29 cellular contexts compared by ENCODE assay signal in the genomic region with DNA sequence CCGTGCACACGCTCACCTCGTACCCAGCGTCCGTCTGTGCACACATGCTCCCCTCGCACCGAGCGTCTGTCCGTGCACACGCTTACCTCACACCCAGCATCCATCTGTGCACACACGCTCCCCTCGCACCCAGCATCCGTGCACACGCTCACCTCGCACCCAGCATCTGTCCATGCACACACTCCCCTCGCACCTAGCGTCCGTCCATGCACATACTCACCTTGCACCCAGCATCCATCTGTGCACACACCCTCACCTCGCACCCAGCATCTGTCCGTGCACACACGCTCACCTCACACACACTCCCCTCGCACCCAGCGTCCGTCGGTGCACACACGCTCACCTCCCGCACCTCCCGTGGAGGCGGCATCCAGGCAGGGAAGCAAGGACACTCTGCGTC. TPM values are rescaled to one million over a fixed set of nuclear protein-coding genes. Genes with fewer than 3 reads are reported as not detected.
DNase-seq lines count a peak whose midpoint lies in the region; ATAC-seq and TF ChIP-seq lines count a peak whose summit lies in the region.
"Had no signal": no experiment of that assay in that cellular context is flagged by ENCODE, and none has a peak within 500 bp of the region (broad histone marks: within the 10 kb centered on the region; RNA-seq: fewer than 3 reads in every experiment).

No MANE protein-coding gene starts in this region.

- no peak overlapping the region for H2AFZ ChIP-seq in neural progenitor cell (replicated peaks)
- H2AFZ ChIP-seq in PC-3 (ENCODE audit: low read length): no peak overlapping the region
- H2AFZ ChIP-seq: parathyroid adenoma had no signal

- H3K79me2 ChIP-seq in neural progenitor cell (ENCODE audit: low read depth): no peaks in the 10 kb centered on the region
- no peaks in the 10 kb centered on the region for H3K79me2 ChIP-seq in PC-3 (ENCODE audit: low read length)
- H3K79me2 ChIP-seq: parathyroid adenoma had no signal

- no peaks in the 10 kb centered on the region for H3K36me3 Mint-ChIP-seq in neural progenitor cell
- H3K36me3 Mint-ChIP-seq: activated naive CD8-positive, alpha-beta T cell; CD8-positive, alpha-beta T cell had no signal

- H3K9me3 ChIP-seq in right atrium auricular region: peaks cover 0 to 5% of the 10 kb centered on the region in 2 donors
- H3K9me3 ChIP-seq in neural progenitor cell (ENCODE audit: low read depth): peaks cover 6% of the 10 kb centered on the region
- no peaks in the 10 kb centered on the region for H3K9me3 ChIP-seq in upper lobe of right lung
- H3K9me3 ChIP-seq in PC-3 (ENCODE audit: low read length): no peaks in the 10 kb centered on the region
- H3K9me3 ChIP-seq: HAP-1, SJSA1, thoracic aorta had no signal

- DNase-seq in Right ventricle myocardium inferior (ENCODE audit: missing footprints): peak; percentile 45
- no peak for DNase-seq in right atrium auricular region (ENCODE audit: low spot score)
- peak; percentile 10 for DNase-seq in left cardiac atrium
- no peak for DNase-seq in neural progenitor cell (ENCODE audit: low spot score)
- peak; percentile 43 for DNase-seq in upper lobe of right lung
- no peak for DNase-seq in PC-3
- no peak for DNase-seq in head of caudate nucleus
- DNase-seq: activated CD4-positive, alpha-beta T cell treated with anti-CD3 and anti-CD28 coated beads, Interleukin-2, amount 50 U/mL, for 4 hours; activated CD4-positive, CD25-positive, alpha-beta regulatory T cell; AML-193; anterior cingulate cortex; CD8-positive, alpha-beta T cell; DMS 273 treated with DMSO at 0.1 percent for 48 hours; effector memory CD4-positive, alpha-beta T cell; EL; erythroblast; KBM-7; NCI-H1105; NCI-H187 treated with DMSO at 0.1 percent for 48 hours; NCI-H526 treated with DMSO at 0.1 percent for 48 hours; stimulated activated naive CD8-positive, alpha-beta T cell treated with anti-CD3 and anti-CD28 coated beads, Interleukin-15, Interleukin-2, amounts not matched to agents 100 U/mL and 50 U/mL, for 24 hours had no signal

- no peak overlapping the region for H3K27ac Mint-ChIP-seq in neural progenitor cell
- H3K27ac Mint-ChIP-seq: activated naive CD8-positive, alpha-beta T cell; activated T-helper 1 cell treated with anti-CD3 and anti-CD28 coated beads, Interleukin-12 subunit alpha, Interleukin-12 subunit beta, Interleukin-2, Interleukin-4 antibody, amounts not matched to agents 30 ng/mL and 10 ng/mL and 1 ng/mL, durations not matched to agents 14 hours and 24 hours and 36 hours; CD8-positive, alpha-beta T cell had no signal

- intact Hi-C loops in Right ventricle myocardium inferior (cut with DNase I): no loop called here
- intact Hi-C loops in left cardiac atrium (cut with DNase I): no loop called here
- intact Hi-C loops in upper lobe of right lung (cut with DNase I): no loop called here
- intact Hi-C loops in PC-3 (cut with micrococcal nuclease): no loop called here
- intact Hi-C loops in head of caudate nucleus (cut with DNase I): no loop called here

- H4K20me1 ChIP-seq in neural progenitor cell (ENCODE audit: low read depth): peaks cover 4% of the 10 kb centered on the region
- H4K20me1 ChIP-seq in PC-3 (ENCODE audit: low read length): no peaks in the 10 kb centered on the region

- H3K9ac ChIP-seq in neural progenitor cell: no peak overlapping the region
- H3K9ac ChIP-seq in PC-3 (ENCODE audit: low read length): no peak overlapping the region
- H3K9ac ChIP-seq: parathyroid adenoma had no signal

- H3K9me3 Mint-ChIP-seq in neural progenitor cell: peaks cover 15% of the 10 kb centered on the region
- H3K9me3 Mint-ChIP-seq: CD8-positive, alpha-beta T cell had no signal

- no peaks in the 10 kb centered on the region for H3K9me2 ChIP-seq in PC-3 (replicated peaks; ENCODE audit: low read length)

- H3K4me2 ChIP-seq in neural progenitor cell: no peak overlapping the region
- no peak overlapping the region for H3K4me2 ChIP-seq in PC-3 (ENCODE audit: low read length)

- no peaks in the 10 kb centered on the region for H3K4me1 ChIP-seq in right atrium auricular region
- peaks cover 25% of the 10 kb centered on the region for H3K4me1 ChIP-seq in neural progenitor cell
- H3K4me1 ChIP-seq in upper lobe of right lung: no peaks in the 10 kb centered on the region
- H3K4me1 ChIP-seq in PC-3 (ENCODE audit: insufficient read depth, low read length): peaks cover 13% of the 10 kb centered on the region; the same call in 1 of the 2 replicates
- H3K4me1 ChIP-seq: parathyroid adenoma had no signal

- ATAC-seq in Right ventricle myocardium inferior: no peak
- no peak for ATAC-seq in left cardiac atrium
- no peak for ATAC-seq in upper lobe of right lung
- no peak for ATAC-seq in GM21528 (IDR thresholded peaks at IDR 0.05; ENCODE audit: low FRiP score, unreplicated experiment)
- no peak for ATAC-seq in PC-3
- ATAC-seq: CD8-positive, alpha-beta T cell; stimulated activated naive CD8-positive, alpha-beta T cell treated with anti-CD3 and anti-CD28 coated beads, Interleukin-15, Interleukin-2, amounts not matched to agents 100 U/mL and 50 U/mL, for 24 hours had no signal

- H3K27ac ChIP-seq in right atrium auricular region (no peak overlapping the region), neural progenitor cell (no peak overlapping the region), upper lobe of right lung (no peak overlapping the region), PC-3 (ENCODE audit: low read length) (no peak overlapping the region)
- H3K27ac ChIP-seq: coronary artery, parathyroid adenoma, SJSA1, thoracic aorta had no signal

- H3K36me3 ChIP-seq in right atrium auricular region (no peaks in the 10 kb centered on the region), neural progenitor cell (no peaks in the 10 kb centered on the region), upper lobe of right lung (no peaks in the 10 kb centered on the region), PC-3 (ENCODE audit: low read depth, low read length) (no peaks in the 10 kb centered on the region)
- H3K36me3 ChIP-seq: HAP-1, SJSA1, thoracic aorta had no signal

- POLR2A ChIA-PET in PC-3 (lab: Charles Lee; ENCODE audit: unreplicated experiment): no interaction called here

- BruUV-seq in PC-3 (replicated peaks; lab: Mats Ljungman, UMichigan): no TSS peak

- H3K27me3 Mint-ChIP-seq in neural progenitor cell (ENCODE audit: insufficient read depth, low read depth): peaks cover 25% of the 10 kb centered on the region

- H3K4me3 ChIP-seq in right atrium auricular region: no peak overlapping the region
- H3K4me3 ChIP-seq in neural progenitor cell: no peak overlapping the region
- H3K4me3 ChIP-seq in upper lobe of right lung: no peak overlapping the region
- no peak overlapping the region for H3K4me3 ChIP-seq in PC-3 (ENCODE audit: low read length)
- H3K4me3 ChIP-seq: coronary artery, HAP-1, SJSA1, thoracic aorta had no signal

- CTCF ChIA-PET in PC-3 (lab: Charles Lee): no interaction called here

- peaks cover 11% of the 10 kb centered on the region for H3F3A ChIP-seq in neural progenitor cell (ENCODE audit: low read depth)
- no peaks in the 10 kb centered on the region for H3F3A ChIP-seq in PC-3 (ENCODE audit: low read length, unreplicated experiment)

- H3K27me3 ChIP-seq in right atrium auricular region (no peaks in the 10 kb centered on the region), neural progenitor cell (no peaks in the 10 kb centered on the region), upper lobe of right lung (no peaks in the 10 kb centered on the region), PC-3 (ENCODE audit: low read length) (no peaks in the 10 kb centered on the region)
- H3K27me3 ChIP-seq: SJSA1 had no signal

- TF ChIP-seq CTCF in right atrium auricular region (IDR thresholded peaks at IDR 0.05): no peak
- TF ChIP-seq CTCF in neural progenitor cell (IDR thresholded peaks at IDR 0.05): no peak
- no peak for TF ChIP-seq CTCF in upper lobe of right lung (IDR thresholded peaks at IDR 0.05)
- no peak for TF ChIP-seq CTCF in PC-3 (conservative IDR thresholded peaks at IDR 0.05; ENCODE audit: low read depth, low read length)

- H3K4me3 Mint-ChIP-seq in neural progenitor cell: peak overlapping the region; percentile 27
- H3K4me3 Mint-ChIP-seq: activated naive CD8-positive, alpha-beta T cell; activated T-helper 1 cell treated with anti-CD3 and anti-CD28 coated beads, Interleukin-12 subunit alpha, Interleukin-12 subunit beta, Interleukin-2, Interleukin-4 antibody, amounts not matched to agents 30 ng/mL and 10 ng/mL and 1 ng/mL, durations not matched to agents 14 hours and 24 hours and 36 hours; CD8-positive, alpha-beta T cell had no signal

- peaks cover 25% of the 10 kb centered on the region for H3K4me1 Mint-ChIP-seq in neural progenitor cell

RNA-seq across cellular contexts. Expression of gene COL18A1, which starts 24.4 kb away (rescaled TPM):
- total RNA-seq in Right ventricle myocardium inferior (51.6 TPM), right atrium auricular region (100 to 1,000 TPM; 117 to 134 TPM), left cardiac atrium (100 to 1,000 TPM in 1 of 2 donors, 10 to 100 TPM in 1; 53.4 to 104 TPM), neural progenitor cell (ENCODE audit: low replicate concordance) (52.6 and 291 TPM in 2 replicates), upper lobe of right lung (60.4 TPM), PC-3 (2014; rRNA removed) (77.0 and 85.5 TPM in 2 replicates)

Comparison
In these comparisons a context has a peak if more than half of its experiments do, and no peak if none do; other contexts are left out.
1. DNase-seq: peak in Right ventricle myocardium inferior (single experiment), left cardiac atrium (single experiment) and upper lobe of right lung (single experiment); none in right atrium auricular region (single experiment), neural progenitor cell (single experiment), PC-3 (single experiment) and head of caudate nucleus (0 of 42).